In genomic region chr6:90370493-90370959, GRCh38 we compare ENCODE assay signal across 14 cellular contexts.
DNase-seq lines count a peak whose midpoint lies in the region; ATAC-seq and TF ChIP-seq lines count a peak whose summit lies in the region.
"Had no signal": no experiment of that assay in that cellular context is flagged by ENCODE, and none has a peak within 500 bp of the region (broad histone marks: within the 10 kb centered on the region; RNA-seq: fewer than 3 reads in every experiment).

No MANE protein-coding gene starts in this region.

- 0 out of 2 replicates have a peak overlapping the region, but pooled peaks have one; percentile 1 for H2BK20ac ChIP-seq in IMR-90 (ENCODE audit: low read depth, low read length)

- TF ChIP-seq RAD21 in IMR-90 (IDR thresholded peaks at IDR 0.05; ENCODE audit: low read length), result no peak

- H3K36me3 ChIP-seq in IMR-90 (ENCODE audit: control insufficient read depth, insufficient read depth, low read length) (no peaks in the 10 kb centered on the region), mesenchymal stem cell (ENCODE audit: control insufficient read depth in 1 of 2, insufficient read depth in 2 of 2, low read depth in 1 of 2, low read length in 2 of 2) (no peaks in the 10 kb centered on the region), A673 (ENCODE audit: insufficient read depth, low read length, poor library complexity, severe bottlenecking) (no peaks in the 10 kb centered on the region)
- H3K36me3 ChIP-seq: BLaER1 had no signal

- intact Hi-C loops in IMR-90 (cut with micrococcal nuclease), result no loop called here
- intact Hi-C loops in A673 (cut with micrococcal nuclease; ENCODE audit: unreplicated experiment), result no loop called here

- H3K56ac ChIP-seq in IMR-90 (ENCODE audit: extremely low read depth, insufficient read depth, low read length), result no peak overlapping the region

- WGBS in IMR-90 (ENCODE audit: extremely low coverage in 2 of 2, insufficient read length in 1 of 2), 2 experiments, result no CpG with 5 or more reads among the region's 1 CpG
- 31% methylated on average over 1 of the region's 1 CpG for WGBS in mesenchymal stem cell

- H3K9me3 Mint-ChIP-seq in activated naive CD8-positive, alpha-beta T cell treated with anti-CD3 and anti-CD28 coated beads, Interleukin-2, amount 50 U/mL, for 24 hours, result no peaks in the 10 kb centered on the region
- H3K9me3 Mint-ChIP-seq: activated CD4-positive, alpha-beta T cell treated with anti-CD3 and anti-CD28 coated beads, Interleukin-2, amount 10 ng/mL, durations not matched to agents 7 days and 5 days had no signal

- H3K23ac ChIP-seq in IMR-90 (ENCODE audit: low read depth, low read length), result no peak overlapping the region
- no peak overlapping the region for H3K23ac ChIP-seq in mesenchymal stem cell (ENCODE audit: low read length in 2 of 2)

- H4K8ac ChIP-seq in IMR-90 (ENCODE audit: low read depth in 2 of 2, low read length in 2 of 2), result no peak overlapping the region
- no peak overlapping the region for H4K8ac ChIP-seq in mesenchymal stem cell (ENCODE audit: low read length)

- H3K14ac ChIP-seq in IMR-90 (replicated peaks; ENCODE audit: low read depth, low read length) (no peak overlapping the region), mesenchymal stem cell (ENCODE audit: low read length in 2 of 2) (no peak overlapping the region)

- H2AFZ ChIP-seq in IMR-90 (replicated peaks; ENCODE audit: low read length, poor library complexity) (no peak overlapping the region), mesenchymal stem cell (ENCODE audit: low read depth, low read length) (no peak overlapping the region)

- no peak for TF ChIP-seq POLR2A in IMR-90 (IDR thresholded peaks at IDR 0.05; ENCODE audit: low read depth, low read length)

- dilution Hi-C loops in IMR-90 (cut with HindIII; ENCODE audit: low sequenced_read_pairs, unreplicated experiment), result no loop called here

- peaks cover 4% of the 10 kb centered on the region; the same call in 1 of the 2 replicates for H4K20me1 ChIP-seq in IMR-90 (ENCODE audit: insufficient read depth, low read length)
- H4K20me1 ChIP-seq: BLaER1 had no signal

- no peak overlapping the region for H4K91ac ChIP-seq in IMR-90 (ENCODE audit: insufficient read depth, low read depth, low read length)
- H4K91ac ChIP-seq in mesenchymal stem cell (ENCODE audit: low read length), result no peak overlapping the region

- peaks cover 5% of the 10 kb centered on the region for H3K4me1 ChIP-seq in IMR-90 (ENCODE audit: control insufficient read depth, insufficient read depth, low read length)
- peaks cover 6% of the 10 kb centered on the region for H3K4me1 ChIP-seq in mesenchymal stem cell (ENCODE audit: control insufficient read depth, insufficient read depth, low read depth, low read length)
- H3K4me1 ChIP-seq in A673 (ENCODE audit: insufficient read depth, low read length, poor library complexity, severe bottlenecking), result peaks cover 7% of the 10 kb centered on the region

- no peak overlapping the region for H3K27ac Mint-ChIP-seq in activated naive CD8-positive, alpha-beta T cell treated with anti-CD3 and anti-CD28 coated beads, Interleukin-2, amount 50 U/mL, for 24 hours
- H3K27ac Mint-ChIP-seq: activated CD4-positive, alpha-beta T cell treated with anti-CD3 and anti-CD28 coated beads, Interleukin-2, amount 10 ng/mL, durations not matched to agents 7 days and 5 days; nephron progenitor cell had no signal

- H2AK5ac ChIP-seq in IMR-90 (ENCODE audit: low read depth, low read length) (no peak overlapping the region), mesenchymal stem cell (ENCODE audit: low read length, severe bottlenecking) (peak overlapping the region; percentile 54)

- TF ChIP-seq CTCF in IMR-90 (conservative IDR thresholded peaks at IDR 0.05; ENCODE audit: low read depth, low read length) (no peak), A673 (conservative IDR thresholded peaks at IDR 0.05; ENCODE audit: low read depth, low read length) (no peak)

- H3K27me3 ChIP-seq in IMR-90 (ENCODE audit: control insufficient read depth, insufficient read depth, low read length), result no peaks in the 10 kb centered on the region
- H3K27me3 ChIP-seq in mesenchymal stem cell (ENCODE audit: control insufficient read depth in 1 of 2, insufficient read depth in 1 of 2, low read length in 2 of 2), result no peaks in the 10 kb centered on the region
- H3K27me3 ChIP-seq in A673 (replicated peaks; ENCODE audit: insufficient read depth, low read depth, low read length, poor library complexity), result no peaks in the 10 kb centered on the region
- H3K27me3 ChIP-seq: BLaER1 had no signal

- H3K4ac ChIP-seq in IMR-90 (ENCODE audit: low read depth, low read length), result peak overlapping the region; percentile 20
- H3K4ac ChIP-seq in mesenchymal stem cell (ENCODE audit: low read depth in 1 of 2, low read length in 2 of 2), result no peak overlapping the region

- no peak overlapping the region for H2AK9ac ChIP-seq in IMR-90 (replicated peaks; ENCODE audit: low read depth, low read length, poor library complexity)

- no peak overlapping the region for H3K4me2 ChIP-seq in IMR-90 (ENCODE audit: low read depth, low read length)
- H3K4me2 ChIP-seq in mesenchymal stem cell (ENCODE audit: low read length, poor library complexity, severe bottlenecking), result no peak overlapping the region
- H3K4me2 ChIP-seq: BLaER1 had no signal

- peaks cover 5% of the 10 kb centered on the region for H3K9me1 ChIP-seq in IMR-90 (ENCODE audit: insufficient read depth, low read length)

- POLR2A ChIA-PET in IMR-90 (lab: Charles Lee; ENCODE audit: unreplicated experiment), result no interaction called here
- POLR2A ChIA-PET in A673 (lab: Charles Lee; ENCODE audit: low non-redundant PET), result no interaction called here

- H2BK15ac ChIP-seq in IMR-90 (ENCODE audit: low read depth, low read length) (no peak overlapping the region), mesenchymal stem cell (ENCODE audit: low read depth, poor library complexity, severe bottlenecking) (no peak overlapping the region)

- H3K79me1 ChIP-seq in IMR-90 (ENCODE audit: low read depth in 1 of 2, low read length in 2 of 2), result no peaks in the 10 kb centered on the region
- no peaks in the 10 kb centered on the region for H3K79me1 ChIP-seq in mesenchymal stem cell (replicated peaks; ENCODE audit: low read length, poor library complexity, severe bottlenecking)

- in situ Hi-C loops in IMR-90 (cut with MboI; ENCODE audit: low sequenced_read_pairs), result no loop called here

- H3K9ac ChIP-seq in IMR-90 (ENCODE audit: low read depth, low read length) (no peak overlapping the region), mesenchymal stem cell (ENCODE audit: low read length) (no peak overlapping the region)
- H3K9ac ChIP-seq: BLaER1 had no signal

- BruUV-seq in IMR-90 (replicated peaks; lab: Mats Ljungman, UMichigan), result no TSS peak
- no TSS peak for BruUV-seq in A673 (replicated peaks; lab: Mats Ljungman, UMichigan)

- H3K9me3 ChIP-seq in IMR-90 (ENCODE audit: control insufficient read depth, insufficient read depth, low read length), result peaks cover 6% of the 10 kb centered on the region
- H3K9me3 ChIP-seq in mesenchymal stem cell (ENCODE audit: control insufficient read depth, low read length), result peaks cover 5% of the 10 kb centered on the region
- H3K9me3 ChIP-seq in A673 (ENCODE audit: low read depth, low read length, poor library complexity, severe bottlenecking), result peaks cover 5% of the 10 kb centered on the region

- H3K18ac ChIP-seq in IMR-90 (ENCODE audit: low read depth, low read length) (no peak overlapping the region), mesenchymal stem cell (ENCODE audit: low read depth in 1 of 2, low read length in 2 of 2) (no peak overlapping the region)

- H2BK120ac ChIP-seq in IMR-90 (ENCODE audit: low read depth, low read length) (no peak overlapping the region), mesenchymal stem cell (ENCODE audit: low read depth, low read length) (no peak overlapping the region)

- H3K27me3 Mint-ChIP-seq in activated naive CD8-positive, alpha-beta T cell treated with anti-CD3 and anti-CD28 coated beads, Interleukin-2, amount 50 U/mL, for 24 hours, result no peaks in the 10 kb centered on the region
- H3K27me3 Mint-ChIP-seq: activated CD4-positive, alpha-beta T cell treated with anti-CD3 and anti-CD28 coated beads, Interleukin-2, amount 10 ng/mL, durations not matched to agents 7 days and 5 days had no signal

- H3K36me3 Mint-ChIP-seq in activated naive CD8-positive, alpha-beta T cell treated with anti-CD3 and anti-CD28 coated beads, Interleukin-2, amount 50 U/mL, for 24 hours (ENCODE audit: low read depth), result no peaks in the 10 kb centered on the region

- H4K5ac ChIP-seq in IMR-90 (ENCODE audit: low read depth, low read length), result no peak overlapping the region

- H3K4me3 Mint-ChIP-seq in activated naive CD8-positive, alpha-beta T cell treated with anti-CD3 and anti-CD28 coated beads, Interleukin-2, amount 50 U/mL, for 24 hours, result no peak overlapping the region
- H3K4me3 Mint-ChIP-seq: activated CD4-positive, alpha-beta T cell treated with anti-CD3 and anti-CD28 coated beads, Interleukin-2, amount 10 ng/mL, durations not matched to agents 7 days and 5 days; nephron progenitor cell had no signal

- H3K27ac ChIP-seq in IMR-90 (ENCODE audit: insufficient read depth, low read length) (no peak overlapping the region), mesenchymal stem cell (ENCODE audit: low read length, poor library complexity, severe bottlenecking) (no peak overlapping the region), A673 (ENCODE audit: low read depth, low read length, poor library complexity, severe bottlenecking) (no peak overlapping the region)
- H3K27ac ChIP-seq: BLaER1 had no signal

- H2BK5ac ChIP-seq in IMR-90 (ENCODE audit: low read depth, low read length, poor library complexity, severe bottlenecking) (no peak overlapping the region), mesenchymal stem cell (ENCODE audit: low read depth, low read length, poor library complexity, severe bottlenecking) (no peak overlapping the region)

- H3K4me3 ChIP-seq in IMR-90 (ENCODE audit: insufficient read depth, low read depth, low read length) (no peak overlapping the region), mesenchymal stem cell (ENCODE audit: insufficient read depth in 1 of 2, low read depth in 1 of 2, low read length in 2 of 2) (no peak overlapping the region), A673 (ENCODE audit: low read depth, low read length, poor library complexity, severe bottlenecking) (no peak overlapping the region)
- H3K4me3 ChIP-seq: BLaER1 had no signal

- ATAC-seq in IMR-90 (ENCODE audit: low read depth), result no peak
- ATAC-seq in activated naive CD8-positive, alpha-beta T cell treated with anti-CD3 and anti-CD28 coated beads, Interleukin-2, amount 50 U/mL, for 24 hours, result peak; percentile 77

- no peak overlapping the region for H2BK12ac ChIP-seq in mesenchymal stem cell (ENCODE audit: low read length in 2 of 2)

- CTCF ChIA-PET in IMR-90 (lab: Yijun Ruan, JAX), result no interaction called here
- CTCF ChIA-PET in A673 (lab: Charles Lee), result no interaction called here

- H3K4me1 Mint-ChIP-seq in activated naive CD8-positive, alpha-beta T cell treated with anti-CD3 and anti-CD28 coated beads, Interleukin-2, amount 50 U/mL, for 24 hours, result peaks cover 29% of the 10 kb centered on the region

- DNase-seq in EH (ENCODE audit: low read depth), result peak; percentile 11
- DNase-seq in IMR-90, result peak; percentile 34
- DNase-seq in activated naive CD8-positive, alpha-beta T cell treated with anti-CD3 and anti-CD28 coated beads, Interleukin-2, amount 50 U/mL, for 24 hours, result no peak
- DNase-seq in mesenchymal stem cell, result no peak
- DNase-seq in A673 (ENCODE audit: low spot score), result no peak
- DNase-seq in SKM-1 treated with dmso at 0.1 percent for 144 hours (lab: John Stamatoyannopoulos, UW; ENCODE audit: unreplicated experiment), result no peak
- DNase-seq in NCI-H1930 (lab: John Stamatoyannopoulos, UW), result no peak
- DNase-seq: activated CD4-positive, alpha-beta T cell treated with anti-CD3 and anti-CD28 coated beads, Interleukin-2, amount 10 ng/mL, durations not matched to agents 7 days and 5 days; activated effector memory CD4-positive, alpha-beta T cell treated with anti-CD3 and anti-CD28 coated beads, Interleukin-2, amount 50 U/mL, for 16 hours; NCI-H774; nephron progenitor cell; retina; SHP77 had no signal

Comparison
In these comparisons a context has a peak if more than half of its experiments do, and no peak if none do; other contexts are left out.
1. DNase-seq: peak in EH (single experiment) and IMR-90 (single experiment); none in activated naive CD8-positive, alpha-beta T cell treated with anti-CD3 and anti-CD28 coated beads, Interleukin-2, amount 50 U/mL, for 24 hours (single experiment), mesenchymal stem cell (single experiment), A673 (single experiment), SKM-1 treated with dmso at 0.1 percent for 144 hours (single experiment) and NCI-H1930 (0 of 2).